Comparison of ENCODE assay signal across 19 cellular contexts in the genomic region with DNA sequence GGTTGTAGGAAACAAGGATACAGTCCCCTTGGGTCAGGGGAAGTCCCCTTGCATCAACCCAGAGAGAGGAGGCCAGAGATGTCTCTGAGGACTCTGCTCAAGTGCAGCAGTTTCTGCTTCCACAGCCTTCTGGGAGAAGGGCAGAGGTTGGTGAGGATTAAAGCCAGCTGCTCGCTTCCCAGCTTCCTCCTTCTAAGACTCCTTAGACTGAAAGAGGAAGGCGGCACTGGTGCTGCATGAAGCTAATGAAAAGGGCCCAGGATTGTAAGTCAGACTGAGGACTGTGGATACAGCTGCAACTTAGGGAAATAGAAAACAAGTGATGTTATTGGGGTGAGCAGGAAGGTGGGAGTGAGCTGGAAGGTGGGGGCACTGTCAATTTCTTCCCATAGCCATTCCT. TPM values are rescaled to one million over a fixed set of nuclear protein-coding genes. Genes with fewer than 3 reads are reported as not detected.
A peak's percentile ranks its signal among the peaks of the same experiment; 100 is the strongest.
DNase-seq lines count a peak whose midpoint lies in the region; TF ChIP-seq lines count a peak whose summit lies in the region.
"Had no signal": no experiment of that assay in that cellular context is flagged by ENCODE, and none has a peak within 500 bp of the region (broad histone marks: within the 10 kb centered on the region; RNA-seq: fewer than 3 reads in every experiment).

TSS of gene OR52K1 (plus strand) at position 202 of the 400 bp plus-strand sequence. CDS start 6,255 bp downstream, outside the sequence.

- no peak within 1 kb of the TSS for H3K4me3 ChIP-seq in HL-60 (replicated peaks; ENCODE audit: insufficient read depth, low read length)
- H3K4me3 ChIP-seq: body of pancreas had no signal

- no peaks in the 10 kb centered on the region for H3K9me3 Mint-ChIP-seq in dendritic cell treated with granulocyte-macrophage colony-stimulating factor and Interleukin-4, amounts not matched to agents 40 ng/mL and 50 ng/mL, for 4 days
- H3K9me3 Mint-ChIP-seq: T-cell had no signal

- no peak within 1 kb of the TSS for H3K4me3 Mint-ChIP-seq in dendritic cell treated with granulocyte-macrophage colony-stimulating factor and Interleukin-4, amounts not matched to agents 40 ng/mL and 50 ng/mL, for 4 days
- H3K4me3 Mint-ChIP-seq: T-cell had no signal

- DNase-seq in HL-60 (ENCODE audit: low read depth in 1 of 2, low spot score in 1 of 2) (peak in 1 of 2 experiments; percentile 86), NOMO-1 treated with DMSO at 0.1 percent for 48 hours (lab: John Stamatoyannopoulos, UW; ENCODE audit: unreplicated experiment) (peak; percentile 50), pons (ENCODE audit: low spot score) (peak; percentile 59), NCI-H1436 treated with DMSO at 0.1 percent for 48 hours (lab: John Stamatoyannopoulos, UW) (no peak), NAMALWA (ENCODE audit: low spot score) (no peak), SK-N-DZ (ENCODE audit: low spot score) (no peak)
- DNase-seq: activated CD4-positive, alpha-beta T cell treated with anti-CD3 and anti-CD28 coated beads, Interleukin-2, amount 50 U/mL, for 1 hour; activated CD8-positive, alpha-beta memory T cell treated with anti-CD3 and anti-CD28 coated beads, Interleukin-2, amount 50 U/mL, for 4 hours; DND-41; NCI-H1092; NCI-H2081; NCI-H510A; right cardiac atrium; WERI-Rb-1 had no signal

- peaks cover 29% of the 10 kb centered on the region for H3K4me1 Mint-ChIP-seq in dendritic cell treated with granulocyte-macrophage colony-stimulating factor and Interleukin-4, amounts not matched to agents 40 ng/mL and 50 ng/mL, for 4 days (ENCODE audit: low read depth)
- H3K4me1 Mint-ChIP-seq: T-cell had no signal

- no peak for TF ChIP-seq CTCF in HL-60 (IDR thresholded peaks at IDR 0.05; ENCODE audit: insufficient read depth, low read length)

- peak within 1 kb of the TSS; percentile 55 for H3K27ac Mint-ChIP-seq in dendritic cell treated with granulocyte-macrophage colony-stimulating factor and Interleukin-4, amounts not matched to agents 40 ng/mL and 50 ng/mL, for 4 days
- H3K27ac Mint-ChIP-seq: T-cell had no signal

- H3K27ac ChIP-seq in HL-60 (replicated peaks): peak within 1 kb of the TSS; percentile 5; the same call in 1 of the 2 replicates
- H3K27ac ChIP-seq: body of pancreas, RWPE1, WERI-Rb-1 had no signal

- no peaks in the 10 kb centered on the region for H3K27me3 ChIP-seq in HL-60 (ENCODE audit: insufficient read depth, poor library complexity, severe bottlenecking)
- H3K27me3 ChIP-seq: body of pancreas had no signal

- H3K27me3 Mint-ChIP-seq in dendritic cell treated with granulocyte-macrophage colony-stimulating factor and Interleukin-4, amounts not matched to agents 40 ng/mL and 50 ng/mL, for 4 days: no peaks in the 10 kb centered on the region

- no peaks in the 10 kb centered on the region for H3K36me3 Mint-ChIP-seq in dendritic cell treated with granulocyte-macrophage colony-stimulating factor and Interleukin-4, amounts not matched to agents 40 ng/mL and 50 ng/mL, for 4 days (ENCODE audit: low read depth)
- H3K36me3 Mint-ChIP-seq: T-cell had no signal

- intact Hi-C loops in dendritic cell treated with granulocyte-macrophage colony-stimulating factor and Interleukin-4, amounts not matched to agents 40 ng/mL and 50 ng/mL, for 4 days (cut with micrococcal nuclease): no loop called here

RNA-seq across cellular contexts. Expression of gene OR52K1, which starts in this region (rescaled TPM):
- not detected in 2 replicates for polyA plus RNA-seq in SK-N-DZ (2014; cell fraction: cytosol; rRNA removed)
- polyA plus RNA-seq in SK-N-DZ (2014; cell fraction: nucleus; rRNA removed): not detected in 2 replicates
- polyA plus RNA-seq: liver, right cardiac atrium had no signal

Comparison
In these comparisons a context has a peak if more than half of its experiments do, and no peak if none do; other contexts are left out.
1. DNase-seq: peak in NOMO-1 treated with DMSO at 0.1 percent for 48 hours (single experiment) and pons (single experiment); none in NCI-H1436 treated with DMSO at 0.1 percent for 48 hours (single experiment), NAMALWA (single experiment) and SK-N-DZ (single experiment).